In the genomic region with DNA sequence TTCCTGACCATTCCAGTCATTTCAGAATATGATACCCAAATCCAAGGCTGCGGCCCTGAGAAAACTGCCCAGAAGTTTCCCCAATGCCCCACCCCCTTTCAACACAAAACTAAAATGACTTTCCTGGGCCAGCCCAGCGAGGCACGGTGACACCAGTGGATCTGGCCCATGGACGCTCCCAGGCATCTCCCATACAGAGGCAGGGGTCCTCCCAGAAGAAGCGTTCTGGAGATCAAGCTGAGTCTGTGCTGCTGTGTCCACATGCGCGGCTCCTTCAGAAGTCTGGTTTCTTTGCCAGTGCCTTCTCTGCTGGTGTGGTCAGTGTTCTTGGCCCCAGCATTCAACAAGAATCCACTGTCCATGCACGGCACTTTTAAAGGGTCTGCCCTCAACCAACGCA, we compare ENCODE assay signal across 28 cellular contexts.
"Had no signal": no experiment of that assay in that cellular context is flagged by ENCODE, and none has a peak within 500 bp of the region (broad histone marks: within the 10 kb centered on the region; RNA-seq: fewer than 3 reads in every experiment).

No MANE protein-coding gene starts in this region.

- H3K27ac ChIP-seq: stomach, suprapubic skin, testis, thoracic aorta, thyroid gland, tibial artery, tibial nerve, transverse colon, upper lobe of left lung, upper lobe of right lung, uterus, vagina had no signal

- H3K27me3 Mint-ChIP-seq: stimulated activated naive CD8-positive, alpha-beta T cell treated with anti-CD3 and anti-CD28 coated beads, Interleukin-15, Interleukin-2, amounts not matched to agents 100 ng/mL and 50 ng/mL, for 24 hours had no signal

- H3K4me3 Mint-ChIP-seq: stimulated activated effector memory CD8-positive, alpha-beta T cell treated with anti-CD3 and anti-CD28 coated beads, Interleukin-12 subunit alpha, Interleukin-12 subunit beta, amount 100 ng/mL, for 72 hours; stimulated activated memory B cell treated with anti-CD40 and anti-IgM and Interleukin-4, amounts not matched to agents 10 μg/mL and 1 μg/mL and 100 μg/mL, for 72 hours; stimulated activated naive B cell treated with anti-CD40 and anti-IgM and Interleukin-4, amounts not matched to agents 10 μg/mL and 1 μg/mL and 100 μg/mL, for 72 hours; stimulated activated naive CD8-positive, alpha-beta T cell treated with anti-CD3 and anti-CD28 coated beads, Interleukin-15, amount 100 ng/mL, for 72 hours; stimulated activated naive CD8-positive, alpha-beta T cell treated with anti-CD3 and anti-CD28 coated beads, Interleukin-15, Interleukin-2, amounts not matched to agents 100 ng/mL and 50 ng/mL, for 24 hours; type B pancreatic cell had no signal

- H3K9me3 ChIP-seq: stomach, suprapubic skin, testis, thoracic aorta, thyroid gland, tibial artery, tibial nerve, transverse colon, upper lobe of left lung, upper lobe of right lung, uterus, vagina had no signal

- H3K4me1 ChIP-seq: stomach, testis, tibial artery, transverse colon, upper lobe of right lung, uterus had no signal

- DNase-seq: stimulated activated CD4-positive, alpha-beta T cell treated with anti-CD3 and anti-CD28 coated beads, Interleukin-2, amount 100 ng/mL, for 48 hours; stimulated activated CD4-positive, alpha-beta T cell treated with anti-CD3 and anti-CD28 coated beads, Interleukin-4, amount 100 ng/mL, for 1 hour; stimulated activated CD4-positive, alpha-beta T cell treated with anti-CD3 and anti-CD28 coated beads, Interleukin-4, amount 100 ng/mL, for 24 hours; stimulated activated CD4-positive, alpha-beta T cell treated with anti-CD3 and anti-CD28 coated beads, Interleukin-4, amount 100 ng/mL, for 4 hours; stimulated activated CD8-positive, alpha-beta memory T cell treated with anti-CD3 and anti-CD28 coated beads, Interleukin-4, amount 100 ng/mL, for 48 hours; stimulated activated naive B cell treated with anti-CD40 and anti-IgM and Interleukin-4, amounts not matched to agents 10 μg/mL and 1 μg/mL and 100 μg/mL, for 72 hours; stimulated activated naive CD4-positive, alpha-beta T cell; stimulated activated naive CD4-positive, alpha-beta T cell treated with Interleukin-2 at 50 U/mL for 16 hours; stimulated activated naive CD8-positive, alpha-beta T cell treated with anti-CD3 and anti-CD28 coated beads, Interleukin-15, amount 100 ng/mL, for 72 hours; stimulated activated naive CD8-positive, alpha-beta T cell treated with anti-CD3 and anti-CD28 coated beads, Interleukin-15, Interleukin-2, amounts not matched to agents 100 U/mL and 50 U/mL, for 24 hours; stomach; substantia nigra; testis; thyroid gland; tibial artery; transverse colon; trophoblast cell; upper lobe of left lung; upper lobe of right lung; uterus had no signal

- H3K27ac Mint-ChIP-seq: stimulated activated effector memory CD8-positive, alpha-beta T cell treated with anti-CD3 and anti-CD28 coated beads, Interleukin-12 subunit alpha, Interleukin-12 subunit beta, amount 100 ng/mL, for 72 hours; stimulated activated memory B cell treated with anti-CD40 and anti-IgM and Interleukin-4, amounts not matched to agents 10 μg/mL and 1 μg/mL and 100 μg/mL, for 72 hours; stimulated activated naive B cell treated with anti-CD40 and anti-IgM and Interleukin-4, amounts not matched to agents 10 μg/mL and 1 μg/mL and 100 μg/mL, for 72 hours; stimulated activated naive CD8-positive, alpha-beta T cell treated with anti-CD3 and anti-CD28 coated beads, Interleukin-15, amount 100 ng/mL, for 72 hours; stimulated activated naive CD8-positive, alpha-beta T cell treated with anti-CD3 and anti-CD28 coated beads, Interleukin-15, Interleukin-2, amounts not matched to agents 100 ng/mL and 50 ng/mL, for 24 hours; type B pancreatic cell had no signal

- H3K36me3 ChIP-seq: stomach, suprapubic skin, thoracic aorta, thyroid gland, tibial artery, tibial nerve, transverse colon, upper lobe of left lung, upper lobe of right lung, uterus, vagina had no signal

- H3K36me3 Mint-ChIP-seq: stimulated activated effector memory CD8-positive, alpha-beta T cell treated with anti-CD3 and anti-CD28 coated beads, Interleukin-12 subunit alpha, Interleukin-12 subunit beta, amount 100 ng/mL, for 72 hours; stimulated activated memory B cell treated with anti-CD40 and anti-IgM and Interleukin-4, amounts not matched to agents 10 μg/mL and 1 μg/mL and 100 μg/mL, for 72 hours; stimulated activated naive B cell treated with anti-CD40 and anti-IgM and Interleukin-4, amounts not matched to agents 10 μg/mL and 1 μg/mL and 100 μg/mL, for 72 hours; type B pancreatic cell had no signal

- H3K4me1 Mint-ChIP-seq: stimulated activated memory B cell treated with anti-CD40 and anti-IgM and Interleukin-4, amounts not matched to agents 10 μg/mL and 1 μg/mL and 100 μg/mL, for 72 hours had no signal

- H3K4me3 ChIP-seq: stomach, suprapubic skin, testis, thoracic aorta, thyroid gland, tibial artery, tibial nerve, transverse colon, upper lobe of left lung, upper lobe of right lung, uterus, vagina had no signal

- H3K27me3 ChIP-seq: suprapubic skin, testis, thyroid gland, tibial nerve, transverse colon, upper lobe of left lung, upper lobe of right lung, uterus, vagina had no signal

- ATAC-seq: stimulated activated effector memory CD8-positive, alpha-beta T cell treated with anti-CD3 and anti-CD28 coated beads, Interleukin-12 subunit alpha, Interleukin-12 subunit beta, amount 100 ng/mL, for 72 hours; stimulated activated memory B cell treated with anti-CD40 and anti-IgM and Interleukin-4, amounts not matched to agents 10 μg/mL and 1 μg/mL and 100 μg/mL, for 72 hours; stimulated activated naive B cell treated with anti-CD40 and anti-IgM and Interleukin-4, amounts not matched to agents 10 μg/mL and 1 μg/mL and 100 μg/mL, for 72 hours; stimulated activated naive CD8-positive, alpha-beta T cell treated with anti-CD3 and anti-CD28 coated beads, Interleukin-15, amount 100 ng/mL, for 72 hours; stimulated activated naive CD8-positive, alpha-beta T cell treated with anti-CD3 and anti-CD28 coated beads, Interleukin-15, Interleukin-2, amounts not matched to agents 100 U/mL and 50 U/mL, for 24 hours; upper lobe of right lung had no signal

- H3K9me3 Mint-ChIP-seq: stimulated activated effector memory CD8-positive, alpha-beta T cell treated with anti-CD3 and anti-CD28 coated beads, Interleukin-12 subunit alpha, Interleukin-12 subunit beta, amount 100 ng/mL, for 72 hours; stimulated activated memory B cell treated with anti-CD40 and anti-IgM and Interleukin-4, amounts not matched to agents 10 μg/mL and 1 μg/mL and 100 μg/mL, for 72 hours; stimulated activated naive B cell treated with anti-CD40 and anti-IgM and Interleukin-4, amounts not matched to agents 10 μg/mL and 1 μg/mL and 100 μg/mL, for 72 hours; stimulated activated naive CD8-positive, alpha-beta T cell treated with anti-CD3 and anti-CD28 coated beads, Interleukin-15, amount 100 ng/mL, for 72 hours; stimulated activated naive CD8-positive, alpha-beta T cell treated with anti-CD3 and anti-CD28 coated beads, Interleukin-15, Interleukin-2, amounts not matched to agents 100 ng/mL and 50 ng/mL, for 24 hours; type B pancreatic cell had no signal
